ENCODE assay signal across 17 cellular contexts in the genomic region with DNA sequence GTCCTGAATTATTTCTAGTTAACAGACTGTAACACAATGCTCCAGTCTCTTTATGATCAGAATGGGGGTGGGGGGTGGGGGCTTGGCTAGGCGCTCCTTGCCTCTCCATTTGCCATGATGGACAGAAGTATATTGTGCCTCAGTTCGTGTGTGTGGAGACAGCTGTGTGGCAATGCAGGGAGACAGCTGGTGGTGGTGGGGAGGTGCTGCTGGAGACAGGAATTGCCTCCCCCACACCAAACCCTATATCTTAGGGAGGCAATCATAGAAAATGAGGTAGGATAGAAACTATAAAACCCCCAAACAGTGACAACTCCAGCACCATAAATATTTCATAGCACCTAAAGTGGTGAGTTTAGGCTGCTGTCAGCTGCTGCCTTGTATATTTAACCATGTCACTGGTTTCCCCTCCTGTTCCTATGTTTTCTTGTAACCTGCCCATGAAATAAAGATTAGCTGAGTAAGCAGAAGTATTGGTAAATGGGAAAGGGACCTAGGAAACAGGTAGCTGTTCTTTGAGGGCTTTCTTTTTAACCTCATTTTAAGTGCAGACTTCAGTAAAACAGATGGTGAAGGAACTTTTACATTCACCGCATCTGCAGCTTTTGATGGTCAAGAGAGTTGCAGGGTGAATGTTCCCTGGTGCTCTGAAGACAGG. TPM values are rescaled to one million over a fixed set of nuclear protein-coding genes. Genes with fewer than 3 reads are reported as not detected.
DNase-seq lines count a peak whose midpoint lies in the region; ATAC-seq, FAIRE-seq and TF ChIP-seq lines count a peak whose summit lies in the region.
"Had no signal": no experiment of that assay in that cellular context is flagged by ENCODE, and none has a peak within 500 bp of the region (broad histone marks: within the 10 kb centered on the region; RNA-seq: fewer than 3 reads in every experiment).

No MANE protein-coding gene starts in this region.

- peak overlapping the region; percentile 76; the same call in 1 of the 2 replicates for H3K4me3 ChIP-seq in HUES6 (ENCODE audit: low read depth, low read length)
- H3K4me3 ChIP-seq in ascending aorta = peak overlapping the region; percentile 75 to 96
- no peak overlapping the region for H3K4me3 ChIP-seq in HepG2 (replicated peaks in 1 of 3; ENCODE audit: insufficient read depth in 1 of 3, low read depth in 2 of 3, low read length in 3 of 3)
- peak overlapping the region; percentile 78 to 100 (median 86) for H3K4me3 ChIP-seq in gastrocnemius medialis
- no peak overlapping the region for H3K4me3 ChIP-seq in effector memory CD4-positive, alpha-beta T cell (ENCODE audit: insufficient read depth, low read depth, low read length, poor library complexity, severe bottlenecking)
- H3K4me3 ChIP-seq: BLaER1 treated with 17β-estradiol and CSF1 and Interleukin-3, amounts not matched to agents 10 nM and 100 nM; SK-N-MC had no signal

- intact Hi-C loops in ascending aorta (cut with DNase I) = loop anchor here (5.0 kb wide), 3 partner anchors 149 to 419 kb away; no protein-coding TSS in a partner anchor
- intact Hi-C loops in HepG2 (cut with micrococcal nuclease; ENCODE audit: unreplicated experiment) = no loop called here
- intact Hi-C loops in gastrocnemius medialis (cut with DNase I; ENCODE audit: low total_unique reads) = loop anchor here (5.0 to 10.0 kb wide), 3 partner anchors 54 to 926 kb away; no protein-coding TSS in a partner anchor

- TF ChIP-seq POLR2A in HepG2 (IDR thresholded peaks at IDR 0.05; ENCODE audit: insufficient read depth in 1 of 2, low read depth in 2 of 2, low read length in 2 of 2) = no peak
- no peak for TF ChIP-seq POLR2A in gastrocnemius medialis (IDR thresholded peaks at IDR 0.05)

- no peak overlapping the region for H3K27ac ChIP-seq in HUES6 (ENCODE audit: low read depth, low read length)
- peak overlapping the region in 1 of 2 donors; percentile 95 for H3K27ac ChIP-seq in ascending aorta
- no peak overlapping the region for H3K27ac ChIP-seq in HepG2 (ENCODE audit: extremely low read length, insufficient read depth, low read length)
- H3K27ac ChIP-seq in gastrocnemius medialis = peak overlapping the region in 3 of 4 donors; percentile 34 to 97 (median 90)
- H3K27ac ChIP-seq in effector memory CD4-positive, alpha-beta T cell (ENCODE audit: insufficient read depth, low read length, poor library complexity, severe bottlenecking) = no peak overlapping the region
- H3K27ac ChIP-seq: BLaER1 treated with 17β-estradiol and CSF1 and Interleukin-3, amounts not matched to agents 10 nM and 100 nM; neutrophil; SK-N-MC had no signal

- no peak for TF ChIP-seq RAD21 in HepG2 (CRISPR knock-in tag; IDR thresholded peaks at IDR 0.05)

- no peaks in the 10 kb centered on the region for H4K20me1 ChIP-seq in HepG2 (ENCODE audit: insufficient read depth, low read length)

- DNase-seq in ascending aorta (ENCODE audit: low spot score in 2 of 2) (peak in 1 of 2 donors; percentile 39), HepG2 (ENCODE audit: low spot score) (no peak), gastrocnemius medialis (no peak), NCI-H446 treated with DMSO at 0.1 percent for 48 hours (lab: John Stamatoyannopoulos, UW) (no peak), HUDEP-2 (lab: John Stamatoyannopoulos, UW; ENCODE audit: unreplicated experiment in 76 of 76) (no peak)
- DNase-seq in effector memory CD4-positive, alpha-beta T cell = no peak
- DNase-seq: activated B cell treated with CpG ODN at 0.5 μM for 24 hours; activated CD8-positive, alpha-beta memory T cell treated with anti-CD3 and anti-CD28 coated beads, Interleukin-2, amount 50 U/mL, for 4 hours; activated naive CD8-positive, alpha-beta T cell treated with anti-CD3 and anti-CD28 coated beads for 36 hours; stimulated activated CD4-positive, alpha-beta T cell treated with anti-CD3 and anti-CD28 coated beads, Interleukin-1b, Interleukin-23, amount 100 ng/mL, for 48 hours had no signal

- H3K36me3 ChIP-seq in HUES6 (ENCODE audit: control insufficient read depth, insufficient read depth, low read length) = no peaks in the 10 kb centered on the region; the same call in 1 of the 2 replicates
- no peaks in the 10 kb centered on the region for H3K36me3 ChIP-seq in ascending aorta
- no peaks in the 10 kb centered on the region for H3K36me3 ChIP-seq in HepG2 (replicated peaks in 1 of 2; ENCODE audit: control insufficient read depth in 1 of 2, insufficient read depth in 2 of 2, low read length in 2 of 2)
- no peaks in the 10 kb centered on the region for H3K36me3 ChIP-seq in gastrocnemius medialis
- no peaks in the 10 kb centered on the region for H3K36me3 ChIP-seq in effector memory CD4-positive, alpha-beta T cell (ENCODE audit: control insufficient read depth, insufficient read depth, low read length)
- H3K36me3 ChIP-seq: BLaER1 treated with 17β-estradiol and CSF1 and Interleukin-3, amounts not matched to agents 10 nM and 100 nM; neutrophil had no signal

- CTCF ChIA-PET in HepG2 (lab: Yijun Ruan, JAX; ENCODE audit: low intra/inter-chr PET ratio, low total read pairs) = no interaction called here

- peaks cover 48% of the 10 kb centered on the region for H3K4me1 ChIP-seq in HUES6 (ENCODE audit: control insufficient read depth, insufficient read depth, low read length)
- peaks cover 15 to 27% of the 10 kb centered on the region in 2 donors for H3K4me1 ChIP-seq in ascending aorta
- peaks cover 85% of the 10 kb centered on the region for H3K4me1 ChIP-seq in HepG2 (ENCODE audit: insufficient read depth, low read length)
- H3K4me1 ChIP-seq in gastrocnemius medialis = peaks cover 59 to 67% of the 10 kb centered on the region in 2 donors
- peaks cover 3% of the 10 kb centered on the region for H3K4me1 ChIP-seq in effector memory CD4-positive, alpha-beta T cell (ENCODE audit: control insufficient read depth, insufficient read depth, low read length, poor library complexity, severe bottlenecking)

- no peak for FAIRE-seq in HepG2 (lab: Jason Lieb, UNC)
- FAIRE-seq: H54, islet of Langerhans had no signal

- 57% methylated on average over 3 of the region's 3 CpGs for WGBS in HepG2 (ENCODE audit: low lambda C conversion rate)

- no peak for TF ChIP-seq EP300 in HepG2 (IDR thresholded peaks at IDR 0.05; ENCODE audit: low read depth in 2 of 2, low read length in 2 of 2)
- TF ChIP-seq EP300 in HepG2 (CRISPR knock-in tag; IDR thresholded peaks at IDR 0.05; ENCODE audit: borderline replicate concordance) = no peak

- ATAC-seq in HepG2 = no peak
- ATAC-seq in gastrocnemius medialis = no peak
- no peak for ATAC-seq in HG02852 (IDR thresholded peaks at IDR 0.05; ENCODE audit: unreplicated experiment)

- H3K4me2 ChIP-seq in HepG2 (ENCODE audit: low read depth, low read length) = peak overlapping the region; percentile 8; the same call in 1 of the 2 replicates
- H3K4me2 ChIP-seq: BLaER1 treated with 17β-estradiol and CSF1 and Interleukin-3, amounts not matched to agents 10 nM and 100 nM had no signal

- BruUV-seq in HepG2 (replicated peaks; lab: Mats Ljungman, UMichigan) = no TSS peak

- no peaks in the 10 kb centered on the region for H3K9me3 ChIP-seq in HUES6 (ENCODE audit: control insufficient read depth, insufficient read depth, low read depth, low read length)
- no peaks in the 10 kb centered on the region for H3K9me3 ChIP-seq in ascending aorta
- no peaks in the 10 kb centered on the region for H3K9me3 ChIP-seq in HepG2 (ENCODE audit: low read length)
- no peaks in the 10 kb centered on the region for H3K9me3 ChIP-seq in gastrocnemius medialis
- H3K9me3 ChIP-seq in effector memory CD4-positive, alpha-beta T cell (ENCODE audit: control insufficient read depth, low read length) = no peaks in the 10 kb centered on the region
- H3K9me3 ChIP-seq: BLaER1 treated with 17β-estradiol and CSF1 and Interleukin-3, amounts not matched to agents 10 nM and 100 nM; neutrophil had no signal

- no peak overlapping the region for H2AFZ ChIP-seq in HepG2 (ENCODE audit: low read length)

- no peak for TF ChIP-seq CTCF in ascending aorta (IDR thresholded peaks at IDR 0.05)
- TF ChIP-seq CTCF in HepG2 (CRISPR knock-in tag; IDR thresholded peaks at IDR 0.05) = no peak
- no peak for TF ChIP-seq CTCF in gastrocnemius medialis (IDR thresholded peaks at IDR 0.05 in 4 of 5, conservative IDR thresholded peaks at IDR 0.05 in 1 of 5)

- in situ Hi-C loops in HepG2 (cut with HindIII; ENCODE audit: extremely low pct_ligation_motif_present, low pct_unique_long_range_greater_than_20kb) = loop anchor here (5.0 kb wide), 1 partner anchor 109 kb away; no protein-coding TSS in a partner anchor
- in situ Hi-C loops in gastrocnemius medialis (cut with MboI; ENCODE audit: low sequenced_read_pairs in 4 of 4) = loop anchor here (10.0 kb wide), 3 partner anchors 106 to 216 kb away; no protein-coding TSS in a partner anchor

- no peaks in the 10 kb centered on the region for H3K79me2 ChIP-seq in HepG2 (ENCODE audit: insufficient read depth, low read length)

- H3K27me3 ChIP-seq in HUES6 (ENCODE audit: control insufficient read depth, insufficient read depth, low read length) (peaks cover 63% of the 10 kb centered on the region), ascending aorta (no peaks in the 10 kb centered on the region), HepG2 (ENCODE audit: control insufficient read depth in 1 of 2, insufficient read depth in 2 of 2, low read length in 2 of 2) (peaks cover 0 to 21% of the 10 kb centered on the region in 2 experiments; a peak in 2 of 5 replicates), gastrocnemius medialis (no peaks in the 10 kb centered on the region)
- H3K27me3 ChIP-seq in effector memory CD4-positive, alpha-beta T cell (replicated peaks; ENCODE audit: control insufficient read depth, insufficient read depth, low read length, poor library complexity, severe bottlenecking) = no peaks in the 10 kb centered on the region

- no peak overlapping the region for H3K9ac ChIP-seq in HUES6 (ENCODE audit: low read length)
- no peak overlapping the region for H3K9ac ChIP-seq in HepG2 (ENCODE audit: insufficient read depth, low read depth, low read length)
- H3K9ac ChIP-seq: BLaER1 treated with 17β-estradiol and CSF1 and Interleukin-3, amounts not matched to agents 10 nM and 100 nM had no signal

- POLR2A ChIA-PET in HepG2 (lab: Yijun Ruan, JAX) = interaction anchor here (1.1 to 1.5 kb wide), 2 partner anchors 33 to 82 kb away, joined by 4 to 5 read pairs; no protein-coding TSS in a partner anchor

RNA-seq across cellular contexts. Expression of a gene that starts 3.4 kb away (rescaled TPM):
- 33.0 TPM for total RNA-seq in ascending aorta
- 0.24 and 1.1 TPM in 2 replicates for total RNA-seq in HepG2 (2016; rRNA removed; fragmentation: Illumina TruSeq; extraction: Trizol)
- under 0.01 and 0.18 TPM in 2 replicates for total RNA-seq in HepG2 (2016; cell fraction: cytosol; rRNA removed; fragmentation: Illumina TruSeq; extraction: Trizol; ENCODE audit: low read depth)
- total RNA-seq in HepG2 (2016; cell fraction: insoluble cytoplasmic fraction; rRNA removed; fragmentation: Illumina TruSeq; extraction: Trizol) = 0.22 and 0.71 TPM in 2 replicates
- total RNA-seq in HepG2 (2016; cell fraction: membrane; rRNA removed; fragmentation: Illumina TruSeq; extraction: Trizol) = 0.28 and 0.49 TPM in 2 replicates
- total RNA-seq in HepG2 (2016; cell fraction: nucleus; rRNA removed; fragmentation: Illumina TruSeq; extraction: Trizol) = 1.5 and 1.9 TPM in 2 replicates
- polyA plus RNA-seq in HepG2 (2011; rRNA removed) = 2.1 TPM in 2 replicates
- polyA plus RNA-seq in HepG2 (2011; cell fraction: cytosol; rRNA removed) = 0.59 and 1.1 TPM in 2 replicates
- polyA plus RNA-seq in HepG2 (2011; cell fraction: nucleus; rRNA removed) = 8.7 and 12.0 TPM in 2 replicates
- 1.0 and 1.7 TPM in 2 replicates for polyA plus RNA-seq in HepG2 (2012)
- 0.03 and 0.07 TPM in 2 replicates for polyA plus RNA-seq in HepG2 (2016; cell fraction: cytosol; fragmentation: Illumina TruSeq; extraction: Trizol; ENCODE audit: low read depth)
- polyA plus RNA-seq in HepG2 (2016; cell fraction: insoluble cytoplasmic fraction; fragmentation: Illumina TruSeq; extraction: Trizol; ENCODE audit: low read depth) = 0.33 and 0.36 TPM in 2 replicates
- 0.17 and 0.33 TPM in 2 replicates for polyA plus RNA-seq in HepG2 (2016; cell fraction: membrane; fragmentation: Illumina TruSeq; extraction: Trizol; ENCODE audit: low read depth)
- 3.2 and 3.4 TPM in 2 replicates for polyA plus RNA-seq in HepG2 (2016; cell fraction: nucleus; fragmentation: Illumina TruSeq; extraction: Trizol; ENCODE audit: insufficient read depth, low read depth)
- 6.7 and 14.5 TPM in 2 replicates for polyA minus RNA-seq in HepG2 (2011; rRNA and poly(A)+ RNA removed; ENCODE audit: low replicate concordance)
- polyA minus RNA-seq in HepG2 (2011; cell fraction: cytosol; rRNA and poly(A)+ RNA removed) = 1.8 and 3.3 TPM in 2 replicates
- polyA minus RNA-seq in HepG2 (2011; cell fraction: nucleus; rRNA and poly(A)+ RNA removed) = 7.1 and 8.1 TPM in 2 replicates
- 10 to 100 TPM; 12.4 to 20.0 (median 16.2) TPM for total RNA-seq in gastrocnemius medialis

Comparison
In these comparisons a context has a peak if more than half of its experiments do, and no peak if none do; other contexts are left out.
1. H3K27ac ChIP-seq: peak in gastrocnemius medialis (3 of 4); none in HUES6 (single experiment), HepG2 (single experiment) and effector memory CD4-positive, alpha-beta T cell (single experiment).
2. H3K4me3 ChIP-seq: peak in HUES6 (single experiment), ascending aorta (2 of 2) and gastrocnemius medialis (4 of 4); none in HepG2 (0 of 3) and effector memory CD4-positive, alpha-beta T cell (single experiment).